Comparison of ENCODE assay signal across 1 cellular context in the genomic region with DNA sequence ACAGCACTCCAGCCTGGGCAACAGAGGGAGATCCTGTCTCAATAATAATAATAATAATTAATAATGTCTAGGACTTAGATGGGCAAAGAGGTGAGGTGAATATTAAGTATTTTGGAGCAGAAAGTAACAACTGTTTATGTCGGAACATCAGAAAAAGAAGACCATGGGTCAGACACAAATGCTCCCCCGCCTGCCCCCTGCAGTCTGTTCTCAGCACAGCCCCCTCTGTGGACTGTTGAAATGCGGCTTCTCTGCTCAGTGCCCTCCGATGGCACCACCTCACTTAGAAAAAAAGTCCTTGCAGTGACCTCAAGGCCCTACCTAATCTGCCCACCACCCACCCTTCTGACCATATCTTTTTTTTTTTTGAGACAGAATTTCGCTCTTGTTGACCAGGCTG.
TF ChIP-seq lines count a peak whose summit lies in the region.

No MANE protein-coding gene starts in this region.

TF ChIP-seq in K562, 482 proteins besides CTCF, POLR2A, EP300 and RAD21:
- TF ChIP-seq ZNF41 (CRISPR knock-in tag; conservative IDR thresholded peaks at IDR 0.05) (no peak), POLR2AphosphoS5 (IDR thresholded peaks at IDR 0.05; ENCODE audit: control insufficient read depth, insufficient read depth, low read depth, low read length) (no peak), CREBBP (IDR thresholded peaks at IDR 0.05; ENCODE audit: low read depth, low read length) (no peak), CBFA2T2 (conservative IDR thresholded peaks at IDR 0.05) (no peak), EWSR1 (IDR thresholded peaks at IDR 0.05; ENCODE audit: borderline replicate concordance, low read depth, partially characterized antibody) (no peak), POLR2H (tag; IDR thresholded peaks at IDR 0.05; ENCODE audit: low read depth) (no peak), ZNF146 (CRISPR knock-in tag; IDR thresholded peaks at IDR 0.05; ENCODE audit: unreplicated experiment) (no peak), RBM39 (optimal IDR thresholded peaks at IDR 0.05; ENCODE audit: low read depth, low read length) (no peak), CCAR2 (IDR thresholded peaks at IDR 0.05; ENCODE audit: low read depth, low read length) (no peak), ZNF184 (CRISPR knock-in tag; IDR thresholded peaks at IDR 0.05) (no peak), PRMT5 (CRISPR knock-in tag; IDR thresholded peaks at IDR 0.05) (no peak), SP1 (CRISPR knock-in tag; IDR thresholded peaks at IDR 0.05) (no peak)
- TF ChIP-seq, protein P1, sequence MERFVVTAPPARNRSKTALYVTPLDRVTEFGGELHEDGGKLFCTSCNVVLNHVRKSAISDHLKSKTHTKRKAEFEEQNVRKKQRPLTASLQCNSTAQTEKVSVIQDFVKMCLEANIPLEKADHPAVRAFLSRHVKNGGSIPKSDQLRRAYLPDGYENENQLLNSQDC (CRISPR knock-in tag; IDR thresholded peaks at IDR 0.05) = no peak
- TF ChIP-seq, protein P2, sequence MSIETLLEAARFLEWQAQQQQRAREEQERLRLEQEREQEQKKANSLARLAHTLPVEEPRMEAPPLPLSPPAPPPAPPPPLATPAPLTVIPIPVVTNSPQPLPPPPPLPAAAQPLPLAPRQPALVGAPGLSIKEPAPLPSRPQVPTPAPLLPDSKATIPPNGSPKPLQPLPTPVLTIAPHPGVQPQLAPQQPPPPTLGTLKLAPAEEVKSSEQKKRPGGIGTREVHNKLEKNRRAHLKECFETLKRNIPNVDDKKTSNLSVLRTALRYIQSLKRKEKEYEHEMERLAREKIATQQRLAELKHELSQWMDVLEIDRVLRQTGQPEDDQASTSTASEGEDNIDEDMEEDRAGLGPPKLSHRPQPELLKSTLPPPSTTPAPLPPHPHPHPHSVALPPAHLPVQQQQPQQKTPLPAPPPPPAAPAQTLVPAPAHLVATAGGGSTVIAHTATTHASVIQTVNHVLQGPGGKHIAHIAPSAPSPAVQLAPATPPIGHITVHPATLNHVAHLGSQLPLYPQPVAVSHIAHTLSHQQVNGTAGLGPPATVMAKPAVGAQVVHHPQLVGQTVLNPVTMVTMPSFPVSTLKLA (conservative IDR thresholded peaks at IDR 0.05) = no peak
- TF ChIP-seq, protein P3, sequence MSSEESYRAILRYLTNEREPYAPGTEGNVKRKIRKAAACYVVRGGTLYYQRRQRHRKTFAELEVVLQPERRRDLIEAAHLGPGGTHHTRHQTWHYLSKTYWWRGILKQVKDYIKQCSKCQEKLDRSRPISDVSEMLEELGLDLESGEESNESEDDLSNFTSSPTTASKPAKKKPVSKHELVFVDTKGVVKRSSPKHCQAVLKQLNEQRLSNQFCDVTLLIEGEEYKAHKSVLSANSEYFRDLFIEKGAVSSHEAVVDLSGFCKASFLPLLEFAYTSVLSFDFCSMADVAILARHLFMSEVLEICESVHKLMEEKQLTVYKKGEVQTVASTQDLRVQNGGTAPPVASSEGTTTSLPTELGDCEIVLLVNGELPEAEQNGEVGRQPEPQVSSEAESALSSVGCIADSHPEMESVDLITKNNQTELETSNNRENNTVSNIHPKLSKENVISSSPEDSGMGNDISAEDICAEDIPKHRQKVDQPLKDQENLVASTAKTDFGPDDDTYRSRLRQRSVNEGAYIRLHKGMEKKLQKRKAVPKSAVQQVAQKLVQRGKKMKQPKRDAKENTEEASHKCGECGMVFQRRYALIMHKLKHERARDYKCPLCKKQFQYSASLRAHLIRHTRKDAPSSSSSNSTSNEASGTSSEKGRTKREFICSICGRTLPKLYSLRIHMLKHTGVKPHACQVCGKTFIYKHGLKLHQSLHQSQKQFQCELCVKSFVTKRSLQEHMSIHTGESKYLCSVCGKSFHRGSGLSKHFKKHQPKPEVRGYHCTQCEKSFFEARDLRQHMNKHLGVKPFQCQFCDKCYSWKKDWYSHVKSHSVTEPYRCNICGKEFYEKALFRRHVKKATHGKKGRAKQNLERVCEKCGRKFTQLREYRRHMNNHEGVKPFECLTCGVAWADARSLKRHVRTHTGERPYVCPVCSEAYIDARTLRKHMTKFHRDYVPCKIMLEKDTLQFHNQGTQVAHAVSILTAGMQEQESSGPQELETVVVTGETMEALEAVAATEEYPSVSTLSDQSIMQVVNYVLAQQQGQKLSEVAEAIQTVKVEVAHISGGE (CRISPR knock-in tag; IDR thresholded peaks at IDR 0.05) = no peak
